Comparison of ENCODE assay signal across 1 cellular context in the genomic region with DNA sequence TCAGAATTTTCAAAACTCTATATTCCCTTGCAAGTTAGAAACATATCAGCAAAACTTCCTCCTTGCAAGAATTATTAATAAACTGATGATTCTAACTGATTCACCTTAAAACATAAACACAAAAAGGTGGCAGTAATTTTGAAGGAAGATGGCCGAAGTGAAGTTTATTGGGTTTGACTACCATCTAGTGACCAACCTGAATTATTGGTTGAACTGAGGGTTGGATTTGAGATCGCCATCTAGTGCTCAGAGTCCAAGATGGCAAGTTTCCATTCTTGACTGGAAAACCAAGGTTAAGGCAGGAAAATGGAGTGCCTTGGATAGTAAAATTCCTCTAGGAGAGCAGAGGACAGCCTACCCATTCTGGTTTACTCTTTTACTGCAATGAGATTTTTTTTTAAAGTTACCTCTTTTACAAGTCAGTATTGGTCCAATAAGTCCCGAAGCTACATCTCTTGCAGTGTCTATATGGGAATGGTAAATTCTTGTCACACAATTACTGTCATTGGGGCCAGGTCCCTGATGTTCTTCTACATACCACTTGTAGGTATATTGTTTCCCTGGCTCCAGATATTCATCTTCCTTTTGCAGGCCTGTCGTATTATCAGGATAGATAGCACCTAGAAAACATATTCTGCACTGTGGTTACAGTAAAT.
TF ChIP-seq lines count a peak whose summit lies in the region.

No MANE protein-coding gene starts in this region.

TF ChIP-seq in HepG2, 621 proteins besides CTCF, POLR2A, EP300 and RAD21 (continued from another document and continues in another):
- TF ChIP-seq, protein P1, sequence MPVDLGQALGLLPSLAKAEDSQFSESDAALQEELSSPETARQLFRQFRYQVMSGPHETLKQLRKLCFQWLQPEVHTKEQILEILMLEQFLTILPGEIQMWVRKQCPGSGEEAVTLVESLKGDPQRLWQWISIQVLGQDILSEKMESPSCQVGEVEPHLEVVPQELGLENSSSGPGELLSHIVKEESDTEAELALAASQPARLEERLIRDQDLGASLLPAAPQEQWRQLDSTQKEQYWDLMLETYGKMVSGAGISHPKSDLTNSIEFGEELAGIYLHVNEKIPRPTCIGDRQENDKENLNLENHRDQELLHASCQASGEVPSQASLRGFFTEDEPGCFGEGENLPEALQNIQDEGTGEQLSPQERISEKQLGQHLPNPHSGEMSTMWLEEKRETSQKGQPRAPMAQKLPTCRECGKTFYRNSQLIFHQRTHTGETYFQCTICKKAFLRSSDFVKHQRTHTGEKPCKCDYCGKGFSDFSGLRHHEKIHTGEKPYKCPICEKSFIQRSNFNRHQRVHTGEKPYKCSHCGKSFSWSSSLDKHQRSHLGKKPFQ (CRISPR knock-in tag; IDR thresholded peaks at IDR 0.05; ENCODE audit: insufficient replicate concordance), result peak; percentile 51
- TF ChIP-seq ZSCAN30 (CRISPR knock-in tag; IDR thresholded peaks at IDR 0.05) (no peak), FOXA3 (CRISPR knock-in tag; IDR thresholded peaks at IDR 0.05) (peak; percentile 45; the same call in 1 of the 2 replicates), ZNF569 (CRISPR knock-in tag; IDR thresholded peaks at IDR 0.05; ENCODE audit: borderline replicate concordance) (no peak), ZNF672 (CRISPR knock-in tag; IDR thresholded peaks at IDR 0.05) (no peak), ZMAT3 (CRISPR knock-in tag; conservative IDR thresholded peaks at IDR 0.05) (no peak), PCBP2 (optimal IDR thresholded peaks at IDR 0.05; ENCODE audit: low read depth, low read length, poor library complexity, severe bottlenecking) (no peak), ZSCAN9 (CRISPR knock-in tag; IDR thresholded peaks at IDR 0.05; ENCODE audit: borderline replicate concordance) (peak; percentile 32; the same call in 1 of the 2 replicates), THAP11 (CRISPR knock-in tag; IDR thresholded peaks at IDR 0.05) (peak; percentile 42; the same call in 1 of the 2 replicates), TBL1XR1 (IDR thresholded peaks at IDR 0.05; ENCODE audit: borderline replicate concordance, low read length, partially characterized antibody) (no peak), TEAD3 (CRISPR knock-in tag; optimal IDR thresholded peaks at IDR 0.05; ENCODE audit: borderline replicate concordance) (peak; percentile 62), ZNF549 (CRISPR knock-in tag; IDR thresholded peaks at IDR 0.05) (no peak), ZFP82 (CRISPR knock-in tag; IDR thresholded peaks at IDR 0.05; ENCODE audit: borderline replicate concordance) (no peak), SAFB2 (CRISPR knock-in tag; IDR thresholded peaks at IDR 0.05; ENCODE audit: borderline replicate concordance, low read depth) (no peak), GATAD1 (CRISPR knock-in tag; IDR thresholded peaks at IDR 0.05) (0 out of 2 replicates have a peak, but pooled peaks have one; percentile 22), ZNF225 (CRISPR knock-in tag; IDR thresholded peaks at IDR 0.05) (no peak), ZNF12 (CRISPR knock-in tag; IDR thresholded peaks at IDR 0.05) (no peak), ZNF792 (CRISPR knock-in tag; IDR thresholded peaks at IDR 0.05) (peak; percentile 67; the same call in 1 of the 2 replicates), MIER2 (CRISPR knock-in tag; IDR thresholded peaks at IDR 0.05) (peak; percentile 44; the same call in 1 of the 2 replicates), ELF3 (CRISPR knock-in tag; IDR thresholded peaks at IDR 0.05) (peak; percentile 50; the same call in 1 of the 2 replicates), ERF (CRISPR knock-in tag; IDR thresholded peaks at IDR 0.05) (peak; percentile 79; the same call in 1 of the 2 replicates), NFYC (CRISPR knock-in tag; IDR thresholded peaks at IDR 0.05) (no peak), SMAD3 (CRISPR knock-in tag; IDR thresholded peaks at IDR 0.05) (peak; percentile 62; the same call in 1 of the 2 replicates), MZF1 (CRISPR knock-in tag; IDR thresholded peaks at IDR 0.05; ENCODE audit: borderline replicate concordance) (no peak)
- TF ChIP-seq, protein P2, sequence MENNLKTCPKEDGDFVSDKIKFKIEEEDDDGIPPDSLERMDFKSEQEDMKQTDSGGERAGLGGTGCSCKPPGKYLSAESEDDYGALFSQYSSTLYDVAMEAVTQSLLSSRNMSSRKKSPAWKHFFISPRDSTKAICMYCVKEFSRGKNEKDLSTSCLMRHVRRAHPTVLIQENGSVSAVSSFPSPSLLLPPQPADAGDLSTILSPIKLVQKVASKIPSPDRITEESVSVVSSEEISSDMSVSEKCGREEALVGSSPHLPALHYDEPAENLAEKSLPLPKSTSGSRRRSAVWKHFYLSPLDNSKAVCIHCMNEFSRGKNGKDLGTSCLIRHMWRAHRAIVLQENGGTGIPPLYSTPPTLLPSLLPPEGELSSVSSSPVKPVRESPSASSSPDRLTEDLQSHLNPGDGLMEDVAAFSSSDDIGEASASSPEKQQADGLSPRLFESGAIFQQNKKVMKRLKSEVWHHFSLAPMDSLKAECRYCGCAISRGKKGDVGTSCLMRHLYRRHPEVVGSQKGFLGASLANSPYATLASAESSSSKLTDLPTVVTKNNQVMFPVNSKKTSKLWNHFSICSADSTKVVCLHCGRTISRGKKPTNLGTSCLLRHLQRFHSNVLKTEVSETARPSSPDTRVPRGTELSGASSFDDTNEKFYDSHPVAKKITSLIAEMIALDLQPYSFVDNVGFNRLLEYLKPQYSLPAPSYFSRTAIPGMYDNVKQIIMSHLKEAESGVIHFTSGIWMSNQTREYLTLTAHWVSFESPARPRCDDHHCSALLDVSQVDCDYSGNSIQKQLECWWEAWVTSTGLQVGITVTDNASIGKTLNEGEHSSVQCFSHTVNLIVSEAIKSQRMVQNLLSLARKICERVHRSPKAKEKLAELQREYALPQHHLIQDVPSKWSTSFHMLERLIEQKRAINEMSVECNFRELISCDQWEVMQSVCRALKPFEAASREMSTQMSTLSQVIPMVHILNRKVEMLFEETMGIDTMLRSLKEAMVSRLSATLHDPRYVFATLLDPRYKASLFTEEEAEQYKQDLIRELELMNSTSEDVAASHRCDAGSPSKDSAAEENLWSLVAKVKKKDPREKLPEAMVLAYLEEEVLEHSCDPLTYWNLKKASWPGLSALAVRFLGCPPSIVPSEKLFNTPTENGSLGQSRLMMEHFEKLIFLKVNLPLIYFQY (CRISPR knock-in tag; IDR thresholded peaks at IDR 0.05; ENCODE audit: borderline replicate concordance), result no peak
- TF ChIP-seq, protein P3, sequence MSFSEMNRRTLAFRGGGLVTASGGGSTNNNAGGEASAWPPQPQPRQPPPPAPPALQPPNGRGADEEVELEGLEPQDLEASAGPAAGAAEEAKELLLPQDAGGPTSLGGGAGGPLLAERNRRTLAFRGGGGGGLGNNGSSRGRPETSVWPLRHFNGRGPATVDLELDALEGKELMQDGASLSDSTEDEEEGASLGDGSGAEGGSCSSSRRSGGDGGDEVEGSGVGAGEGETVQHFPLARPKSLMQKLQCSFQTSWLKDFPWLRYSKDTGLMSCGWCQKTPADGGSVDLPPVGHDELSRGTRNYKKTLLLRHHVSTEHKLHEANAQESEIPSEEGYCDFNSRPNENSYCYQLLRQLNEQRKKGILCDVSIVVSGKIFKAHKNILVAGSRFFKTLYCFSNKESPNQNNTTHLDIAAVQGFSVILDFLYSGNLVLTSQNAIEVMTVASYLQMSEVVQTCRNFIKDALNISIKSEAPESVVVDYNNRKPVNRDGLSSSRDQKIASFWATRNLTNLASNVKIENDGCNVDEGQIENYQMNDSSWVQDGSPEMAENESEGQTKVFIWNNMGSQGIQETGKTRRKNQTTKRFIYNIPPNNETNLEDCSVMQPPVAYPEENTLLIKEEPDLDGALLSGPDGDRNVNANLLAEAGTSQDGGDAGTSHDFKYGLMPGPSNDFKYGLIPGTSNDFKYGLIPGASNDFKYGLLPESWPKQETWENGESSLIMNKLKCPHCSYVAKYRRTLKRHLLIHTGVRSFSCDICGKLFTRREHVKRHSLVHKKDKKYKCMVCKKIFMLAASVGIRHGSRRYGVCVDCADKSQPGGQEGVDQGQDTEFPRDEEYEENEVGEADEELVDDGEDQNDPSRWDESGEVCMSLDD (CRISPR knock-in tag; IDR thresholded peaks at IDR 0.05; ENCODE audit: borderline replicate concordance), result no peak
- TF ChIP-seq, protein P4, sequence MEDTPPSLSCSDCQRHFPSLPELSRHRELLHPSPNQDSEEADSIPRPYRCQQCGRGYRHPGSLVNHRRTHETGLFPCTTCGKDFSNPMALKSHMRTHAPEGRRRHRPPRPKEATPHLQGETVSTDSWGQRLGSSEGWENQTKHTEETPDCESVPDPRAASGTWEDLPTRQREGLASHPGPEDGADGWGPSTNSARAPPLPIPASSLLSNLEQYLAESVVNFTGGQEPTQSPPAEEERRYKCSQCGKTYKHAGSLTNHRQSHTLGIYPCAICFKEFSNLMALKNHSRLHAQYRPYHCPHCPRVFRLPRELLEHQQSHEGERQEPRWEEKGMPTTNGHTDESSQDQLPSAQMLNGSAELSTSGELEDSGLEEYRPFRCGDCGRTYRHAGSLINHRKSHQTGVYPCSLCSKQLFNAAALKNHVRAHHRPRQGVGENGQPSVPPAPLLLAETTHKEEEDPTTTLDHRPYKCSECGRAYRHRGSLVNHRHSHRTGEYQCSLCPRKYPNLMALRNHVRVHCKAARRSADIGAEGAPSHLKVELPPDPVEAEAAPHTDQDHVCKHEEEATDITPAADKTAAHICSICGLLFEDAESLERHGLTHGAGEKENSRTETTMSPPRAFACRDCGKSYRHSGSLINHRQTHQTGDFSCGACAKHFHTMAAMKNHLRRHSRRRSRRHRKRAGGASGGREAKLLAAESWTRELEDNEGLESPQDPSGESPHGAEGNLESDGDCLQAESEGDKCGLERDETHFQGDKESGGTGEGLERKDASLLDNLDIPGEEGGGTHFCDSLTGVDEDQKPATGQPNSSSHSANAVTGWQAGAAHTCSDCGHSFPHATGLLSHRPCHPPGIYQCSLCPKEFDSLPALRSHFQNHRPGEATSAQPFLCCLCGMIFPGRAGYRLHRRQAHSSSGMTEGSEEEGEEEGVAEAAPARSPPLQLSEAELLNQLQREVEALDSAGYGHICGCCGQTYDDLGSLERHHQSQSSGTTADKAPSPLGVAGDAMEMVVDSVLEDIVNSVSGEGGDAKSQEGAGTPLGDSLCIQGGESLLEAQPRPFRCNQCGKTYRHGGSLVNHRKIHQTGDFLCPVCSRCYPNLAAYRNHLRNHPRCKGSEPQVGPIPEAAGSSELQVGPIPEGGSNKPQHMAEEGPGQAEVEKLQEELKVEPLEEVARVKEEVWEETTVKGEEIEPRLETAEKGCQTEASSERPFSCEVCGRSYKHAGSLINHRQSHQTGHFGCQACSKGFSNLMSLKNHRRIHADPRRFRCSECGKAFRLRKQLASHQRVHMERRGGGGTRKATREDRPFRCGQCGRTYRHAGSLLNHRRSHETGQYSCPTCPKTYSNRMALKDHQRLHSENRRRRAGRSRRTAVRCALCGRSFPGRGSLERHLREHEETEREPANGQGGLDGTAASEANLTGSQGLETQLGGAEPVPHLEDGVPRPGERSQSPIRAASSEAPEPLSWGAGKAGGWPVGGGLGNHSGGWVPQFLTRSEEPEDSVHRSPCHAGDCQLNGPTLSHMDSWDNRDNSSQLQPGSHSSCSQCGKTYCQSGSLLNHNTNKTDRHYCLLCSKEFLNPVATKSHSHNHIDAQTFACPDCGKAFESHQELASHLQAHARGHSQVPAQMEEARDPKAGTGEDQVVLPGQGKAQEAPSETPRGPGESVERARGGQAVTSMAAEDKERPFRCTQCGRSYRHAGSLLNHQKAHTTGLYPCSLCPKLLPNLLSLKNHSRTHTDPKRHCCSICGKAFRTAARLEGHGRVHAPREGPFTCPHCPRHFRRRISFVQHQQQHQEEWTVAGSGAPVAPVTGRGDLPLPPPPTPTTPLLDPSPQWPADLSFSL (CRISPR knock-in tag; IDR thresholded peaks at IDR 0.05), result no peak
- TF ChIP-seq, protein P5, sequence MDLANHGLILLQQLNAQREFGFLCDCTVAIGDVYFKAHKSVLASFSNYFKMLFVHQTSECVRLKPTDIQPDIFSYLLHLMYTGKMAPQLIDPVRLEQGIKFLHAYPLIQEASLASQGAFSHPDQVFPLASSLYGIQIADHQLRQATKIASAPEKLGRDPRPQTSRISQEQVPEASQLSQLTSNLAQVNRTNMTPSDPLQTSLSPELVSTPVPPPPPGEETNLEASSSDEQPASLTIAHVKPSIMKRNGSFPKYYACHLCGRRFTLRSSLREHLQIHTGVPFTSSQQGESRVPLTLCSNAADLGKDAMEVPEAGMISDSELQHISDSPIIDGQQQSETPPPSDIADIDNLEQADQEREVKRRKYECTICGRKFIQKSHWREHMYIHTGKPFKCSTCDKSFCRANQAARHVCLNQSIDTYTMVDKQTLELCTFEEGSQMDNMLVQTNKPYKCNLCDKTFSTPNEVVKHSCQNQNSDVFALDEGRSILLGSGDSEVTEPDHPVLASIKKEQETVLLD (CRISPR knock-in tag; IDR thresholded peaks at IDR 0.05; ENCODE audit: low read depth), result no peak
- TF ChIP-seq, protein P6, sequence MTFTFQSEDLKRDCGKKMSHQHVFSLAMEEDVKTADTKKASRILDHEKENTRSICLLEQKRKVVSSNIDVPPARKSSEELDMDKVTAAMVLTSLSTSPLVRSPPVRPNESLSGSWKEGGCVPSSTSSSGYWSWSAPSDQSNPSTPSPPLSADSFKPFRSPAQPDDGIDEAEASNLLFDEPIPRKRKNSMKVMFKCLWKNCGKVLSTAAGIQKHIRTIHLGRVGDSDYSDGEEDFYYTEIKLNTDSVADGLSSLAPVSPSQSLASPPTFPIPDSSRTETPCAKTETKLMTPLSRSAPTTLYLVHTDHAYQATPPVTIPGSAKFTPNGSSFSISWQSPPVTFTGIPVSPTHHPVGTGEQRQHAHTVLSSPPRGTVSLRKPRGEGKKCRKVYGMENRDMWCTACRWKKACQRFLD (CRISPR knock-in tag; IDR thresholded peaks at IDR 0.05; ENCODE audit: borderline replicate concordance), result no peak
- TF ChIP-seq, protein P7, sequence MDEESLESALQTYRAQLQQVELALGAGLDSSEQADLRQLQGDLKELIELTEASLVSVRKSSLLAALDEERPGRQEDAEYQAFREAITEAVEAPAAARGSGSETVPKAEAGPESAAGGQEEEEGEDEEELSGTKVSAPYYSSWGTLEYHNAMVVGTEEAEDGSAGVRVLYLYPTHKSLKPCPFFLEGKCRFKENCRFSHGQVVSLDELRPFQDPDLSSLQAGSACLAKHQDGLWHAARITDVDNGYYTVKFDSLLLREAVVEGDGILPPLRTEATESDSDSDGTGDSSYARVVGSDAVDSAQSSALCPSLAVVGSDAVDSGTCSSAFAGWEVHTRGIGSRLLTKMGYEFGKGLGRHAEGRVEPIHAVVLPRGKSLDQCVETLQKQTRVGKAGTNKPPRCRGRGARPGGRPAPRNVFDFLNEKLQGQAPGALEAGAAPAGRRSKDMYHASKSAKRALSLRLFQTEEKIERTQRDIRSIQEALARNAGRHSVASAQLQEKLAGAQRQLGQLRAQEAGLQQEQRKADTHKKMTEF (CRISPR knock-in tag; IDR thresholded peaks at IDR 0.05), result peak; percentile 55; the same call in 1 of the 2 replicates
